ENCODE assay signal across 13 cellular contexts in the genomic region with DNA sequence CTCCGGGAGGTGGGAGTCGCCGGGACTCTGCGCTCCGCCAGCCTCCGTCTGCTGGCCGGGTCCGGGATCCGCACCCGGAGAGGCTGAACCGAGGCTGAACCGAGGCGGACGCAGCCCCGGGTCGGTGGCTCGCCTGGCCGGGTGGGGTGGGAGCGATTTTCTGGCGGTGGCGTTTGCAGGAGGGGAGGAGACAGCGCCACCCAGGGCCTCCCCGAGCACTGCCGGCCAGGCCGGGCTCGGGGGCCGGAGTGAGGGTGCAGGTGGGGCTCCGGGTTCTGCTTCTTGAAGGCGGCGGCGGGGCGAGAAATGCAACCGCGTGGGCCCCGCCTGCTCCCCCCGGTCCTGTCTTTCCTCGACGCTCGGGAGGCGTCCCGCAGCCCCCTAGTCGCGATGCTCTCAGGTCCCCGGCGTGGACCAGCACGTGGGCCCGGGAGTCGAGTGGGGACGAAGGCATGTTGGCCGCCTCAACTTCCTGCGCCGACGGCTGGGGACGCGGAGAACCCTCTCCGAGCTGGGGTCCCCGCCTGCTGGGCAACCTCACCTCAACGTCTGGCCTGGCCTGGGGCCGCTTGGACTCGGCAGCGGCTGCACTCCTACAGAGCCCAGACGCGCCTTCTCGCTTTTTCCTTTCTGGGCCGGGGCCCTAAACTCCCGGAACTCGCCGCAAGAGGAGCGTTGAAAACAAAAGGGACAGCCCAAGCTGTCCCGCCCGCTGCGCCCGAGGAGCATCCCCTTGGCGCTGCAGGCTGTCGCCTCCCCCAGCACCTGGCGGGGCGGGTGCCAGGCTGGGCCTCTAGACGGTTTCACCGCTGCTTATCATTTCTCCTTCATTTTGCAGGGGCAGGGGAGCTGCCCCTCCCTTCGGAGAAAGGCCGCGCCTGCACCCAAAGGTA. TPM values are rescaled to one million over a fixed set of nuclear protein-coding genes. Genes with fewer than 3 reads are reported as not detected.
A peak's percentile ranks its signal among the peaks of the same experiment; 100 is the strongest.
DNase-seq lines count a peak whose midpoint lies in the region; ATAC-seq and TF ChIP-seq lines count a peak whose summit lies in the region.
"Had no signal": no experiment of that assay in that cellular context is flagged by ENCODE, and none has a peak within 500 bp of the region (broad histone marks: within the 10 kb centered on the region; RNA-seq: fewer than 3 reads in every experiment).

No MANE protein-coding gene starts in this region.

- H3K4me1 ChIP-seq in Caco-2 (peaks cover 18% of the 10 kb centered on the region), HAP-1 (peaks cover 2% of the 10 kb centered on the region; the same call in 1 of the 2 replicates)

- CTCF ChIA-PET in Caco-2 (lab: Charles Lee): interaction anchor here (0.6 kb wide), 1 partner anchor 149 kb away, joined by 3 read pairs; no protein-coding TSS in a partner anchor
- CTCF ChIA-PET in activated CD4-positive, alpha-beta memory T cell treated with anti-CD3 and anti-CD28 coated beads, Interleukin-2, amount 10 ng/mL, durations not matched to agents 7 days and 5 days (lab: Charles Lee): interaction anchor here (1.0 to 1.9 kb wide), 2 partner anchors 12 to 32 kb away, joined by 3 to 9 read pairs; no protein-coding TSS in a partner anchor

- peak overlapping the region; percentile 67 for H3K4me3 Mint-ChIP-seq in Caco-2 (ENCODE audit: unreplicated experiment)
- H3K4me3 Mint-ChIP-seq in dendritic cell treated with granulocyte-macrophage colony-stimulating factor and Interleukin-4, amounts not matched to agents 40 ng/mL and 50 ng/mL, for 4 days: peak overlapping the region; percentile 9
- H3K4me3 Mint-ChIP-seq in activated CD4-positive, alpha-beta memory T cell treated with anti-CD3 and anti-CD28 coated beads, Interleukin-2, amount 10 ng/mL, durations not matched to agents 7 days and 5 days: no peak overlapping the region

- no peak overlapping the region for H3K27ac ChIP-seq in neural cell (ENCODE audit: low read length)

- H3K9me3 ChIP-seq in Caco-2 (no peaks in the 10 kb centered on the region), HAP-1 (no peaks in the 10 kb centered on the region), neural cell (ENCODE audit: low read length) (no peaks in the 10 kb centered on the region)

- H3K4me3 ChIP-seq in Caco-2 (ENCODE audit: low read depth, low read length) (peak overlapping the region; percentile 25), HAP-1 (peak overlapping the region; percentile 35), neural cell (ENCODE audit: low read length) (peak overlapping the region; percentile 64)

- in situ Hi-C loops in HAP-1 (cut with MboI; ENCODE audit: low sequenced_read_pairs): no loop called here

- no peak overlapping the region for H3K27ac Mint-ChIP-seq in Caco-2 (ENCODE audit: unreplicated experiment)
- no peak overlapping the region for H3K27ac Mint-ChIP-seq in dendritic cell treated with granulocyte-macrophage colony-stimulating factor and Interleukin-4, amounts not matched to agents 40 ng/mL and 50 ng/mL, for 4 days
- H3K27ac Mint-ChIP-seq in activated CD4-positive, alpha-beta memory T cell treated with anti-CD3 and anti-CD28 coated beads, Interleukin-2, amount 10 ng/mL, durations not matched to agents 7 days and 5 days: no peak overlapping the region

- TF ChIP-seq CTCF in Caco-2 (IDR thresholded peaks at IDR 0.05; ENCODE audit: insufficient read depth in 1 of 2, low read depth in 1 of 2, low read length in 1 of 2, severe bottlenecking in 1 of 2, unreplicated experiment in 1 of 2): peak in 1 of 2 experiments; percentile 34
- TF ChIP-seq CTCF in neural cell (IDR thresholded peaks at IDR 0.05; ENCODE audit: poor library complexity, severe bottlenecking): peak; percentile 52

- POLR2A ChIA-PET in Caco-2 (lab: Charles Lee): no interaction called here
- POLR2A ChIA-PET in activated CD4-positive, alpha-beta memory T cell treated with anti-CD3 and anti-CD28 coated beads, Interleukin-2, amount 10 ng/mL, durations not matched to agents 7 days and 5 days (lab: Charles Lee): no interaction called here

- no TSS peak for BruUV-seq in Caco-2 (replicated peaks; lab: Mats Ljungman, UMichigan)

- ATAC-seq in HG02885 (IDR thresholded peaks at IDR 0.05; ENCODE audit: poor library complexity, unreplicated experiment): no peak
- ATAC-seq in HG02970 (IDR thresholded peaks at IDR 0.05; ENCODE audit: low FRiP score, unreplicated experiment): no peak

- no peaks in the 10 kb centered on the region for H3K9me2 ChIP-seq in neural cell (ENCODE audit: insufficient read depth, low read length)

- peaks cover 38% of the 10 kb centered on the region for H3K27me3 Mint-ChIP-seq in Caco-2 (ENCODE audit: insufficient read depth, unreplicated experiment)
- peaks cover 96% of the 10 kb centered on the region for H3K27me3 Mint-ChIP-seq in dendritic cell treated with granulocyte-macrophage colony-stimulating factor and Interleukin-4, amounts not matched to agents 40 ng/mL and 50 ng/mL, for 4 days
- peaks cover 83% of the 10 kb centered on the region for H3K27me3 Mint-ChIP-seq in activated CD4-positive, alpha-beta memory T cell treated with anti-CD3 and anti-CD28 coated beads, Interleukin-2, amount 10 ng/mL, durations not matched to agents 7 days and 5 days

- H4K20me1 ChIP-seq in neural cell (ENCODE audit: insufficient read depth): no peaks in the 10 kb centered on the region

- no peaks in the 10 kb centered on the region for H3K79me2 ChIP-seq in neural cell (replicated peaks; ENCODE audit: insufficient read depth, low read length)

- H3K36me3 ChIP-seq in Caco-2 (ENCODE audit: control insufficient read depth, insufficient read depth, low read length) (no peaks in the 10 kb centered on the region), HAP-1 (replicated peaks) (no peaks in the 10 kb centered on the region), neural cell (ENCODE audit: insufficient read depth, low read length) (no peaks in the 10 kb centered on the region)

- H3K27me3 ChIP-seq in Caco-2 (replicated peaks; ENCODE audit: control insufficient read depth, insufficient read depth, low read length) (peaks cover 6% of the 10 kb centered on the region), HAP-1 (ENCODE audit: low read depth) (peaks cover 17% of the 10 kb centered on the region), neural cell (ENCODE audit: insufficient read depth, low read depth, low read length) (peaks cover 98% of the 10 kb centered on the region)

- H3K9me3 Mint-ChIP-seq in Caco-2 (ENCODE audit: unreplicated experiment): no peaks in the 10 kb centered on the region
- no peaks in the 10 kb centered on the region for H3K9me3 Mint-ChIP-seq in dendritic cell treated with granulocyte-macrophage colony-stimulating factor and Interleukin-4, amounts not matched to agents 40 ng/mL and 50 ng/mL, for 4 days
- H3K9me3 Mint-ChIP-seq in activated CD4-positive, alpha-beta memory T cell treated with anti-CD3 and anti-CD28 coated beads, Interleukin-2, amount 10 ng/mL, durations not matched to agents 7 days and 5 days: no peaks in the 10 kb centered on the region

- H3K4me2 ChIP-seq in neural cell (ENCODE audit: low read length): no peak overlapping the region

- no peaks in the 10 kb centered on the region for H3K36me3 Mint-ChIP-seq in Caco-2 (ENCODE audit: insufficient read depth, unreplicated experiment)
- H3K36me3 Mint-ChIP-seq in dendritic cell treated with granulocyte-macrophage colony-stimulating factor and Interleukin-4, amounts not matched to agents 40 ng/mL and 50 ng/mL, for 4 days (ENCODE audit: low read depth): no peaks in the 10 kb centered on the region
- peaks cover 4% of the 10 kb centered on the region for H3K36me3 Mint-ChIP-seq in activated CD4-positive, alpha-beta memory T cell treated with anti-CD3 and anti-CD28 coated beads, Interleukin-2, amount 10 ng/mL, durations not matched to agents 7 days and 5 days (ENCODE audit: low read depth)

- intact Hi-C loops in Caco-2 (cut with micrococcal nuclease; ENCODE audit: unreplicated experiment): loop anchor here (10.0 kb wide), 1 partner anchor 159 kb away; the partner anchor contains the start of gene SHTN1
- intact Hi-C loops in dendritic cell treated with granulocyte-macrophage colony-stimulating factor and Interleukin-4, amounts not matched to agents 40 ng/mL and 50 ng/mL, for 4 days (cut with micrococcal nuclease): loop anchor here (2.0 kb wide), 1 partner anchor 31 kb away; no protein-coding TSS in a partner anchor

- no peak overlapping the region for H3K9ac ChIP-seq in neural cell (ENCODE audit: low read length)

- H3F3A ChIP-seq in neural cell (ENCODE audit: insufficient read depth, low read length, poor library complexity, severe bottlenecking): no peaks in the 10 kb centered on the region

- H3K4me1 Mint-ChIP-seq in Caco-2 (ENCODE audit: low read depth, unreplicated experiment): no peaks in the 10 kb centered on the region
- H3K4me1 Mint-ChIP-seq in dendritic cell treated with granulocyte-macrophage colony-stimulating factor and Interleukin-4, amounts not matched to agents 40 ng/mL and 50 ng/mL, for 4 days (ENCODE audit: low read depth): peaks cover 45% of the 10 kb centered on the region
- H3K4me1 Mint-ChIP-seq in activated CD4-positive, alpha-beta memory T cell treated with anti-CD3 and anti-CD28 coated beads, Interleukin-2, amount 10 ng/mL, durations not matched to agents 7 days and 5 days: peaks cover 18% of the 10 kb centered on the region

- TF ChIP-seq RAD21 in neural cell (conservative IDR thresholded peaks at IDR 0.05): no peak

- DNase-seq in Caco-2 (peak in 1 of 2 experiments; percentile 36), HAP-1 (ENCODE audit: low spot score in 2 of 2) (peak; percentile 47 to 78), epidermal melanocyte (ENCODE audit: insufficient read length, low spot score) (no peak)
- no peak for DNase-seq in activated CD4-positive, alpha-beta memory T cell treated with anti-CD3 and anti-CD28 coated beads, Interleukin-2, amount 10 ng/mL, durations not matched to agents 7 days and 5 days
- DNase-seq: effector CD8-positive, alpha-beta T cell; NCI-H2029; SW 1271 had no signal

- no peak for TF ChIP-seq EP300 in neural cell (conservative IDR thresholded peaks at IDR 0.05; ENCODE audit: poor library complexity, severe bottlenecking)

- no peak overlapping the region for H2AFZ ChIP-seq in neural cell (ENCODE audit: low read depth, low read length)

TF ChIP-seq in neural cell, 6 proteins besides CTCF, POLR2A, EP300 and RAD21 (continues in another document):
- no peak for TF ChIP-seq MXI1 (conservative IDR thresholded peaks at IDR 0.05; ENCODE audit: poor library complexity, severe bottlenecking)
- no peak for TF ChIP-seq SMC3 (conservative IDR thresholded peaks at IDR 0.05; ENCODE audit: poor library complexity)

RNA-seq across cellular contexts. Expression of gene VAX1, which starts 25.2 kb away (rescaled TPM):
- total RNA-seq in Caco-2 (2022): not detected in 2 replicates
- 0.63 and 0.70 TPM in 2 replicates for polyA plus RNA-seq in neural cell
- polyA minus RNA-seq in neural cell: 0.49 and 0.58 TPM in 2 replicates
- total RNA-seq in activated CD4-positive, alpha-beta memory T cell treated with anti-CD3 and anti-CD28 coated beads, Interleukin-2, amount 10 ng/mL, durations not matched to agents 7 days and 5 days: not detected
- total RNA-seq: lower leg skin, subcutaneous adipose tissue had no signal

RNA-seq across cellular contexts. Expression of gene KCNK18, which starts 34.0 kb away (rescaled TPM):
- total RNA-seq in Caco-2 (2022): not detected in 2 replicates
- polyA plus RNA-seq in neural cell: not detected in 2 replicates
- polyA minus RNA-seq in neural cell: not detected in 2 replicates
- not detected for total RNA-seq in activated CD4-positive, alpha-beta memory T cell treated with anti-CD3 and anti-CD28 coated beads, Interleukin-2, amount 10 ng/mL, durations not matched to agents 7 days and 5 days
- total RNA-seq: lower leg skin, subcutaneous adipose tissue had no signal

Comparison
In these comparisons a context has a peak if more than half of its experiments do, and no peak if none do; other contexts are left out.
1. DNase-seq: peak in HAP-1 (2 of 2); none in epidermal melanocyte (single experiment) and activated CD4-positive, alpha-beta memory T cell treated with anti-CD3 and anti-CD28 coated beads, Interleukin-2, amount 10 ng/mL, durations not matched to agents 7 days and 5 days (single experiment).
2. Peak in every context shown above with its lines, with median percentiles within 50 percentile points of each other: H3K4me3 ChIP-seq.